8 cellular contexts compared by ENCODE assay signal in the genomic region with DNA sequence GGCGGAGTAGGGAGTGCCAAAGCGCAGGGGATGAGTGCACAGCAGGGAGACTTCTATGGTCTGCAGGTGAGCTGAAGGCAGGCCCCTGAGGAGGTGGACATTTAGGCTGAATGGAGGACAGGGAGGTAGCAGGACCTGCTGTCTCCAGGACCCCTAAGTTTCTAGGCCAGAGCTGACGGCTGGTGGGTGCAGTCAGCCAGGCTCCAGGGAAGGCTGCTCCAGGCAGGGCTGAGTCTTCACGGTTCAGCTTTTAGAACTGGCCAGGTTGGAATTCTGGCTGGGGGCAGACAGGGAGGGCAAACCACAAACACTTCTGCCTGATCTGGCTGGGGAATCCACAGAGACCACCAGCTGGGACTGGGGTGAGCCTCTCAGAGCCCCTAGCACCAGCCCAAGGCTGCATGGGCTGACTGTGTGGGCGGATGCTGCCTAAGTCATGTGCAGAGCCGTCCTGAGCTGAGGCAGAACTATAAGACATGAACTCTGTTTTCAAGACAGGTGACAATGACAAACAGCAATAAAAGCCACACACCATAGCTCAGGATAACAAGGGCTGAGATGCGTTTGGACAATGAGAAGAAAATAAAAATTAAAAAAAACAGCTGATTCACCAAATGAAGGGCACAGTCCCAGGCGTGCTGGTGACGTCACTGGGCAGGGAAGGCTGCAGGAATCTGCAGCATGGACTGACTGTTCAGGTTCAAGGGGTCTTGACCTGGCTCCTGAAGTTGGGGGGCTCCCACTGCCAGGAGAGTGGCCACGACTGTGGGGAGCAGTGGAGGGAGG. TPM values are rescaled to one million over a fixed set of nuclear protein-coding genes. Genes with fewer than 3 reads are reported as not detected.
DNase-seq lines count a peak whose midpoint lies in the region; ATAC-seq and TF ChIP-seq lines count a peak whose summit lies in the region.

No MANE protein-coding gene starts in this region.

- H3K79me2 ChIP-seq in PC-9 (ENCODE audit: low read depth) (no peaks in the 10 kb centered on the region), neural progenitor cell (ENCODE audit: low read depth) (peaks cover 77% of the 10 kb centered on the region)

- peak overlapping the region; percentile 82 for H3K4me3 Mint-ChIP-seq in neural progenitor cell

- DNase-seq in DMS79 treated with DMSO at 0.1 percent for 48 hours (lab: John Stamatoyannopoulos, UW), result peak; percentile 66
- no peak for DNase-seq in PC-9
- DNase-seq in neural progenitor cell (ENCODE audit: low spot score), result no peak
- no peak for DNase-seq in occipital lobe (lab: John Stamatoyannopoulos, UW)
- no peak for DNase-seq in Kasumi-1 (lab: John Stamatoyannopoulos, UW)
- no peak for DNase-seq in DMS 273 treated with DMSO at 0.1 percent for 48 hours (lab: John Stamatoyannopoulos, UW)

- H4K20me1 ChIP-seq in PC-9 (ENCODE audit: insufficient read depth), result no peaks in the 10 kb centered on the region
- H4K20me1 ChIP-seq in neural progenitor cell (ENCODE audit: low read depth), result no peaks in the 10 kb centered on the region

- H3F3A ChIP-seq in PC-9 (ENCODE audit: insufficient read depth, low read depth) (peaks cover 71% of the 10 kb centered on the region), neural progenitor cell (ENCODE audit: low read depth) (peaks cover 84% of the 10 kb centered on the region)

- H3K9me2 ChIP-seq in PC-9 (ENCODE audit: insufficient read depth), result no peaks in the 10 kb centered on the region

- peaks cover 87% of the 10 kb centered on the region for H3K4me1 Mint-ChIP-seq in neural progenitor cell

- H3K4me3 ChIP-seq in PC-9 (no peak overlapping the region), esophagus (ENCODE audit: low read depth in 1 of 2, low read length in 2 of 2) (peak overlapping the region in 1 of 2 donors; percentile 10), neural progenitor cell (peak overlapping the region; percentile 37)

- H3K4me1 ChIP-seq in PC-9 (replicated peaks; ENCODE audit: insufficient read depth) (peaks cover 87% of the 10 kb centered on the region), esophagus (ENCODE audit: control insufficient read depth in 2 of 2, insufficient read depth in 2 of 2, low read length in 1 of 2) (peaks cover 7 to 42% of the 10 kb centered on the region in 2 donors), neural progenitor cell (peaks cover 80% of the 10 kb centered on the region)

- BruUV-seq in PC-9 (replicated peaks; lab: Mats Ljungman, UMichigan), result no TSS peak

- H3K27me3 ChIP-seq in PC-9 (ENCODE audit: insufficient read depth, low read depth) (no peaks in the 10 kb centered on the region), esophagus (ENCODE audit: control insufficient read depth in 1 of 2, insufficient read depth in 2 of 2, low read length in 2 of 2) (no peaks in the 10 kb centered on the region), neural progenitor cell (no peaks in the 10 kb centered on the region)

- H3K36me3 ChIP-seq in PC-9 (ENCODE audit: low read depth) (no peaks in the 10 kb centered on the region), esophagus (ENCODE audit: control insufficient read depth in 2 of 2, insufficient read depth in 2 of 2, low read length in 1 of 2) (no peaks in the 10 kb centered on the region), neural progenitor cell (no peaks in the 10 kb centered on the region)

- CTCF ChIA-PET in PC-9 (lab: Charles Lee), result interaction anchor here (1.1 kb wide), 1 partner anchor 11 kb away, joined by 3 read pairs; no protein-coding TSS in a partner anchor

- intact Hi-C loops in PC-9 (cut with micrococcal nuclease; ENCODE audit: unreplicated experiment), result no loop called here

- H2AFZ ChIP-seq in PC-9 (no peak overlapping the region), neural progenitor cell (replicated peaks) (peak overlapping the region; percentile 30)

- no peaks in the 10 kb centered on the region for H3K9me3 ChIP-seq in PC-9 (ENCODE audit: insufficient read depth, low read depth)
- no peaks in the 10 kb centered on the region for H3K9me3 ChIP-seq in esophagus (ENCODE audit: control insufficient read depth in 2 of 2, insufficient read depth in 1 of 2, low read depth in 1 of 2, low read length in 1 of 2)
- no peaks in the 10 kb centered on the region for H3K9me3 ChIP-seq in neural progenitor cell (ENCODE audit: low read depth)

- peaks cover 5% of the 10 kb centered on the region for H3K27me3 Mint-ChIP-seq in neural progenitor cell (ENCODE audit: insufficient read depth, low read depth)

- no peaks in the 10 kb centered on the region for H3K9me3 Mint-ChIP-seq in neural progenitor cell

- H3K9ac ChIP-seq in neural progenitor cell, result no peak overlapping the region

- H3K4me2 ChIP-seq in PC-9 (peak overlapping the region; percentile 70), neural progenitor cell (peak overlapping the region; percentile 80)

- H3K27ac ChIP-seq in PC-9, result peak overlapping the region; percentile 88
- peak overlapping the region; percentile 99 for H3K27ac ChIP-seq in esophagus (ENCODE audit: low read depth in 2 of 2, low read length in 1 of 2)
- peak overlapping the region; percentile 91 for H3K27ac ChIP-seq in neural progenitor cell

- peak overlapping the region; percentile 100 for H3K27ac Mint-ChIP-seq in neural progenitor cell

- no peak for ATAC-seq in GM21390 (IDR thresholded peaks at IDR 0.05; ENCODE audit: unreplicated experiment)

- POLR2A ChIA-PET in PC-9 (lab: Charles Lee; ENCODE audit: unreplicated experiment), result interaction anchor here (0.5 to 2.7 kb wide), 7 partner anchors 10 to 69 kb away, joined by 3 to 42 read pairs (median 17); a partner anchor contains a TSS

- no peaks in the 10 kb centered on the region for H3K36me3 Mint-ChIP-seq in neural progenitor cell

- WGBS in esophagus, 2 donors, result 28 to 37% methylated on average over 10 of the region's 10 CpGs

- TF ChIP-seq CTCF in PC-9 (conservative IDR thresholded peaks at IDR 0.05) (no peak), neural progenitor cell (IDR thresholded peaks at IDR 0.05) (no peak)

RNA-seq across cellular contexts. Expression of a gene that starts 10.4 kb away (rescaled TPM):
- total RNA-seq in PC-9 (2021) (6,494 and 7,852 TPM in 2 replicates), neural progenitor cell (ENCODE audit: low replicate concordance) (5,397 and 9,030 TPM in 2 replicates), occipital lobe (11,800 TPM)
- polyA plus RNA-seq in esophagus, result 1,000 to 10,000 TPM in 1 of 2 donors, 10 to 100 TPM in 1; 94.9 to 1,950 TPM

RNA-seq across cellular contexts. Expression of a gene that starts 36.4 kb away (rescaled TPM):
- total RNA-seq in PC-9 (2021) (106 and 135 TPM in 2 replicates), neural progenitor cell (ENCODE audit: low replicate concordance) (16.9 and 45.2 TPM in 2 replicates), occipital lobe (34.2 TPM)
- 10 to 100 TPM; 41.8 to 52.4 TPM for polyA plus RNA-seq in esophagus
